Comparison of ENCODE assay signal across 7 cellular contexts in genomic region chr3:3962867-3963266, GRCh38.
DNase-seq lines count a peak whose midpoint lies in the region; TF ChIP-seq lines count a peak whose summit lies in the region.
"Not testable (repeated sequence)": the region's sequence is repeated elsewhere in the genome, so short reads cannot be mapped to it uniquely, and the experiment has no call there.

No MANE protein-coding gene starts in this region.

- H3K27ac Mint-ChIP-seq in endodermal cell: not testable (repeated sequence)

- not testable (repeated sequence) for H3K27me3 ChIP-seq in endodermal cell (ENCODE audit: control insufficient read depth, insufficient read depth, low read length, poor library complexity, severe bottlenecking); iPS-18a (ENCODE audit: control insufficient read depth, insufficient read depth, low read length); neuronal stem cell (ENCODE audit: control insufficient read depth in 3 of 3, insufficient read depth in 3 of 3, low read depth in 1 of 3, low read length in 3 of 3)

- H2BK12ac ChIP-seq in neuronal stem cell (ENCODE audit: low read length): not testable (repeated sequence)

- not testable (repeated sequence) for H2AK5ac ChIP-seq in neuronal stem cell (ENCODE audit: low read depth, low read length)

- not testable (repeated sequence) for H2BK15ac ChIP-seq in neuronal stem cell (ENCODE audit: low read length)

- WGBS in endodermal cell (ENCODE audit: insufficient coverage in 1 of 2, insufficient read length in 1 of 2), 2 experiments: 40 to 56% methylated on average over 1 of the region's 14 CpGs
- WGBS in neuronal stem cell (ENCODE audit: extremely low coverage in 2 of 2, insufficient read length in 2 of 2, insufficient replicate concordance in 1 of 2), 2 donors: no CpG with 5 or more reads among the region's 14 CpGs

- H3K27me3 Mint-ChIP-seq in endodermal cell (ENCODE audit: insufficient read depth): not testable (repeated sequence)

- H3K36me3 ChIP-seq in endodermal cell (ENCODE audit: control insufficient read depth, insufficient read depth, low read length); iPS-18a (ENCODE audit: control insufficient read depth, low read depth, low read length); neuronal stem cell (replicated peaks in 1 of 2; ENCODE audit: control insufficient read depth in 2 of 2, insufficient read depth in 2 of 2, low read length in 2 of 2): not testable (repeated sequence)

- not testable (repeated sequence) for H3K36me3 Mint-ChIP-seq in endodermal cell (ENCODE audit: low read depth)

- not testable (repeated sequence) for H3K14ac ChIP-seq in neuronal stem cell (ENCODE audit: low read length)

- peak overlapping the region; percentile 40 for H2AFZ ChIP-seq in neuronal stem cell (ENCODE audit: low read length)

- H3K18ac ChIP-seq in neuronal stem cell (ENCODE audit: low read length): not testable (repeated sequence)

- not testable (repeated sequence) for H3K23ac ChIP-seq in neuronal stem cell (ENCODE audit: low read depth, low read length, poor library complexity)

- H3K4me3 ChIP-seq in endodermal cell (ENCODE audit: low read length) (peak overlapping the region; percentile 70), iPS-18a (ENCODE audit: low read length) (peak overlapping the region; percentile 49), neuronal stem cell (ENCODE audit: low read length in 2 of 2) (peak overlapping the region in 1 of 2 donors; percentile 25)

- H3K4me3 Mint-ChIP-seq in endodermal cell: peak overlapping the region; percentile 54

- DNase-seq in HT-29 (ENCODE audit: low spot score) (peak; percentile 4), NCI-H146 (lab: John Stamatoyannopoulos, UW) (peak; percentile 13), NCI-H69 (lab: John Stamatoyannopoulos, UW) (peak; percentile 38), SHP77 treated with DMSO at 0.1 percent for 48 hours (lab: John Stamatoyannopoulos, UW) (peak; percentile 22)
- DNase-seq in endodermal cell; neuronal stem cell (ENCODE audit: low spot score): not testable (repeated sequence)

- not testable (repeated sequence) for H3K4me2 ChIP-seq in neuronal stem cell (ENCODE audit: insufficient read depth, low read length, poor library complexity, severe bottlenecking)

- not testable (repeated sequence) for H3K9ac ChIP-seq in endodermal cell (ENCODE audit: extremely low read depth, low read length, poor library complexity, severe bottlenecking); neuronal stem cell (ENCODE audit: low read depth, low read length, poor library complexity)
- peak overlapping the region; percentile 32 for H3K9ac ChIP-seq in iPS-18a (ENCODE audit: low read length)

- not testable (repeated sequence) for H3K4me1 ChIP-seq in endodermal cell (ENCODE audit: control insufficient read depth, insufficient read depth, low read length); iPS-18a (ENCODE audit: control insufficient read depth, low read depth, low read length); neuronal stem cell (ENCODE audit: control insufficient read depth in 2 of 2, insufficient read depth in 1 of 2, low read depth in 1 of 2, low read length in 2 of 2)

- not testable (repeated sequence) for H4K91ac ChIP-seq in neuronal stem cell (ENCODE audit: low read depth, low read length, poor library complexity)

- not testable (repeated sequence) for H3K4ac ChIP-seq in neuronal stem cell (ENCODE audit: low read length)

- not testable (repeated sequence) for H3K79me1 ChIP-seq in neuronal stem cell (ENCODE audit: low read depth, low read length)

- not testable (repeated sequence) for H4K8ac ChIP-seq in neuronal stem cell (ENCODE audit: low read depth, low read length)

- H3K9me3 Mint-ChIP-seq in endodermal cell: peaks cover 10% of the 10 kb centered on the region

- not testable (repeated sequence) for H3K27ac ChIP-seq in endodermal cell (ENCODE audit: low read depth, low read length); iPS-18a (ENCODE audit: low read length); neuronal stem cell (replicated peaks; ENCODE audit: low read length)

- TF ChIP-seq CTCF in endodermal cell (conservative IDR thresholded peaks at IDR 0.05): not testable (repeated sequence)

- H3K4me1 Mint-ChIP-seq in endodermal cell: not testable (repeated sequence)

- peaks cover 12% of the 10 kb centered on the region for H3K9me3 ChIP-seq in endodermal cell (ENCODE audit: control insufficient read depth, low read length)
- H3K9me3 ChIP-seq in iPS-18a (ENCODE audit: control insufficient read depth, low read depth, low read length); neuronal stem cell (replicated peaks in 1 of 2; ENCODE audit: control insufficient read depth in 2 of 2, insufficient read depth in 1 of 2, low read depth in 1 of 2, low read length in 2 of 2): not testable (repeated sequence)

- not testable (repeated sequence) for H2BK5ac ChIP-seq in neuronal stem cell (ENCODE audit: low read length)

- H2BK120ac ChIP-seq in neuronal stem cell (ENCODE audit: low read depth, low read length): not testable (repeated sequence)
